ENCODE assay signal across 20 cellular contexts in the genomic region with DNA sequence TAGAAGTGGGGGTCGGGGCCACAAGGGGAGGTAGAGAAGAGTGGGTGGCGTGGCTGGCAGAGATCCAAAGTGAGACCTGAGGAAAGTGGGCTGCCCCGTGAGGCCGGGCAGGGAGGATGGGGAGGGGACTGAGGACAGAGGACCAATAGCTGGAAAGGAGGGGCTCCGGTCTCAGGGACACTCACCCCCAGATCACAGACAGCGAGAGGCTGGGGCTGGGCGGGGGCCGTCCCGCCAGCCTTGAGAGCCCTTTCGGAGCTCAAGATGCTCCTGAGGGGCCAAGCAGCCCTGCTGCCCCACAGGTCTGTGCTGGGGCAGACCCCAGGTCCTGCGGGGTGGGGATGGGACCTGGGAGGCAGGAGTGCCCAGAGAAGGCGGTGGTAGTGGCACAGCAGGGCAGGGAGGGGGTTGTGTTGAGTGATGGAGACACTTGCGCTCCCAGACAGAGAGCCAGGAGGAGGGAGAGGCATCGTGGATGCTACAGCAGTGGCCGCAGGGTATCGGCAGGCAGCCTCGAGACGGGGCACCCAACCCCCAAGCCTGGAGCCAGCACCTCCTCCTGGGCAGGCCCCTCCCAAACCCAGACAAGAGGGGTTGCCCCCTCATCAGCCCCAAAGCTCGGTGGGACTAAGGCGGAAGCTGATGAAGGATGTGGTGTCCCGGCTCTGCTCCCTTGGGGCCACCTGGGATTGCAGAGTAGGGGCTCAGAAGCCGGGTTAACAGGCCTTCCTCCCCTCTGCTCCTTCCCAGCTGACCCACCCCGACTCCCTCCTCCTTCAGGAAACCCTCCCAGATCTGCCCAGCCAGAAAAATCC. TPM values are rescaled to one million over a fixed set of nuclear protein-coding genes. Genes with fewer than 3 reads are reported as not detected.
DNase-seq lines count a peak whose midpoint lies in the region; ATAC-seq, FAIRE-seq and TF ChIP-seq lines count a peak whose summit lies in the region.
"Had no signal": no experiment of that assay in that cellular context is flagged by ENCODE, and none has a peak within 500 bp of the region (broad histone marks: within the 10 kb centered on the region; RNA-seq: fewer than 3 reads in every experiment).

No MANE protein-coding gene starts in this region.

- DNase-seq in activated CD4-positive, alpha-beta memory T cell treated with anti-CD3 and anti-CD28 coated beads for 36 hours, result no peak
- no peak for DNase-seq in activated CD4-positive, alpha-beta memory T cell treated with anti-CD3 and anti-CD28 coated beads, Interleukin-2, amount 10 ng/mL, durations not matched to agents 7 days and 5 days
- DNase-seq in RWPE2 (ENCODE audit: low spot score) (peak; percentile 44), kidney (peak; percentile 55), stomach (peak; percentile 22), SIG-M5 (lab: John Stamatoyannopoulos, UW) (no peak), SHP77 (lab: John Stamatoyannopoulos, UW) (no peak)
- DNase-seq: activated CD4-positive, CD25-positive, alpha-beta regulatory T cell treated with anti-CD3 and anti-CD28 coated beads, Interleukin-2, amount 50 U/mL, for 72 hours; activated gamma-delta T cell treated with Interleukin-2 at 50 U/mL for 16 hours; DMS 273 treated with DMSO at 0.1 percent for 48 hours; foreskin keratinocyte; natural killer cell; NCI-H1694 treated with DMSO at 0.1 percent for 48 hours; NCI-H345; stimulated activated naive CD4-positive, alpha-beta T cell treated with Interleukin-2 at 50 U/mL for 16 hours; trophoblast cell had no signal

- H3K4me3 ChIP-seq in RWPE2 (ENCODE audit: severe bottlenecking) (no peak overlapping the region), kidney (ENCODE audit: low read length in 2 of 2) (no peak overlapping the region), stomach (no peak overlapping the region)

- TF ChIP-seq POLR2A in stomach (IDR thresholded peaks at IDR 0.05), result no peak

- H3K9me3 Mint-ChIP-seq in activated CD4-positive, alpha-beta memory T cell treated with anti-CD3 and anti-CD28 coated beads for 36 hours, result no peaks in the 10 kb centered on the region
- H3K9me3 Mint-ChIP-seq in activated CD4-positive, alpha-beta memory T cell treated with anti-CD3 and anti-CD28 coated beads, Interleukin-2, amount 10 ng/mL, durations not matched to agents 7 days and 5 days, result no peaks in the 10 kb centered on the region
- H3K9me3 Mint-ChIP-seq: natural killer cell had no signal

- no peak for FAIRE-seq in kidney (lab: Jason Lieb, UNC)
- FAIRE-seq: colon had no signal

- intact Hi-C loops in activated CD4-positive, alpha-beta memory T cell treated with anti-CD3 and anti-CD28 coated beads for 36 hours (cut with micrococcal nuclease), result no loop called here
- intact Hi-C loops in kidney (cut with DNase I) (no loop called here), stomach (cut with DNase I; ENCODE audit: low total_unique reads) (no loop called here)

- no peaks in the 10 kb centered on the region for H3K36me3 ChIP-seq in RWPE2 (ENCODE audit: low read depth)
- no peaks in the 10 kb centered on the region for H3K36me3 ChIP-seq in kidney (ENCODE audit: control insufficient read depth in 1 of 2, insufficient read depth in 2 of 2, low read length in 2 of 2)
- H3K36me3 ChIP-seq in stomach, result no peaks in the 10 kb centered on the region

- TF ChIP-seq EP300 in stomach (IDR thresholded peaks at IDR 0.05), result no peak

- no peaks in the 10 kb centered on the region for H3K27me3 Mint-ChIP-seq in activated CD4-positive, alpha-beta memory T cell treated with anti-CD3 and anti-CD28 coated beads for 36 hours
- H3K27me3 Mint-ChIP-seq in activated CD4-positive, alpha-beta memory T cell treated with anti-CD3 and anti-CD28 coated beads, Interleukin-2, amount 10 ng/mL, durations not matched to agents 7 days and 5 days, result no peaks in the 10 kb centered on the region

- TF ChIP-seq CTCF in RWPE2 (IDR thresholded peaks at IDR 0.05; ENCODE audit: poor library complexity, severe bottlenecking) (no peak), kidney (IDR thresholded peaks at IDR 0.05; ENCODE audit: borderline replicate concordance, extremely low read depth, insufficient read depth) (no peak), stomach (IDR thresholded peaks at IDR 0.05) (no peak)

- ATAC-seq in RWPE2 (ENCODE audit: low read depth) (no peak), HG03025 (IDR thresholded peaks at IDR 0.05; ENCODE audit: low FRiP score, unreplicated experiment) (no peak)
- ATAC-seq: foreskin keratinocyte, natural killer cell had no signal

- 75 to 84% (median 80%) methylated on average over 20 to 23 of the region's 23 CpGs for WGBS in stomach, 5 donors

- peaks cover 5% of the 10 kb centered on the region for H3K4me1 Mint-ChIP-seq in activated CD4-positive, alpha-beta memory T cell treated with anti-CD3 and anti-CD28 coated beads for 36 hours (ENCODE audit: low read depth)
- H3K4me1 Mint-ChIP-seq in activated CD4-positive, alpha-beta memory T cell treated with anti-CD3 and anti-CD28 coated beads, Interleukin-2, amount 10 ng/mL, durations not matched to agents 7 days and 5 days, result peaks cover 2% of the 10 kb centered on the region

- H3K4me1 ChIP-seq in RWPE2 (ENCODE audit: insufficient read depth, poor library complexity, severe bottlenecking) (no peaks in the 10 kb centered on the region), kidney (ENCODE audit: control insufficient read depth in 1 of 2, insufficient read depth in 1 of 2, low read depth in 1 of 2, low read length in 2 of 2) (peaks cover 0 to 14% of the 10 kb centered on the region in 2 donors), stomach (peaks cover 15 to 22% (median 20%) of the 10 kb centered on the region in 4 donors)
- H3K4me1 ChIP-seq: foreskin keratinocyte had no signal

- H3K36me3 Mint-ChIP-seq in activated CD4-positive, alpha-beta memory T cell treated with anti-CD3 and anti-CD28 coated beads for 36 hours, result no peaks in the 10 kb centered on the region
- H3K36me3 Mint-ChIP-seq in activated CD4-positive, alpha-beta memory T cell treated with anti-CD3 and anti-CD28 coated beads, Interleukin-2, amount 10 ng/mL, durations not matched to agents 7 days and 5 days (ENCODE audit: low read depth), result no peaks in the 10 kb centered on the region
- H3K36me3 Mint-ChIP-seq: natural killer cell had no signal

- peak overlapping the region; percentile 42 for H3K27ac Mint-ChIP-seq in activated CD4-positive, alpha-beta memory T cell treated with anti-CD3 and anti-CD28 coated beads for 36 hours
- no peak overlapping the region for H3K27ac Mint-ChIP-seq in activated CD4-positive, alpha-beta memory T cell treated with anti-CD3 and anti-CD28 coated beads, Interleukin-2, amount 10 ng/mL, durations not matched to agents 7 days and 5 days
- H3K27ac Mint-ChIP-seq: natural killer cell had no signal

- H3K9ac ChIP-seq in kidney (ENCODE audit: low read length in 2 of 2), result no peak overlapping the region

- CTCF ChIA-PET in activated CD4-positive, alpha-beta memory T cell treated with anti-CD3 and anti-CD28 coated beads for 36 hours (lab: Charles Lee), result interaction anchor here (1.0 kb wide), 1 partner anchor 8 kb away, joined by 5 read pairs; no protein-coding TSS in a partner anchor
- CTCF ChIA-PET in activated CD4-positive, alpha-beta memory T cell treated with anti-CD3 and anti-CD28 coated beads, Interleukin-2, amount 10 ng/mL, durations not matched to agents 7 days and 5 days (lab: Charles Lee), result no interaction called here

- no peaks in the 10 kb centered on the region for H3K27me3 ChIP-seq in RWPE2 (ENCODE audit: insufficient read depth, poor library complexity, severe bottlenecking)
- peaks cover 0 to 4% (median 0%) of the 10 kb centered on the region in 3 donors for H3K27me3 ChIP-seq in stomach

- H3K9me3 ChIP-seq in RWPE2 (ENCODE audit: severe bottlenecking) (no peaks in the 10 kb centered on the region), kidney (ENCODE audit: control insufficient read depth in 1 of 2, low read length in 2 of 2) (no peaks in the 10 kb centered on the region), stomach (no peaks in the 10 kb centered on the region)

- H3K4me3 Mint-ChIP-seq in activated CD4-positive, alpha-beta memory T cell treated with anti-CD3 and anti-CD28 coated beads for 36 hours, result no peak overlapping the region
- no peak overlapping the region for H3K4me3 Mint-ChIP-seq in activated CD4-positive, alpha-beta memory T cell treated with anti-CD3 and anti-CD28 coated beads, Interleukin-2, amount 10 ng/mL, durations not matched to agents 7 days and 5 days
- H3K4me3 Mint-ChIP-seq: natural killer cell had no signal

- H3K27ac ChIP-seq in RWPE2 (ENCODE audit: poor library complexity, severe bottlenecking) (no peak overlapping the region), kidney (ENCODE audit: low read depth in 2 of 2, low read length in 2 of 2) (no peak overlapping the region), stomach (no peak overlapping the region)
- H3K27ac ChIP-seq: 22Rv1, foreskin keratinocyte had no signal

- POLR2A ChIA-PET in activated CD4-positive, alpha-beta memory T cell treated with anti-CD3 and anti-CD28 coated beads for 36 hours (lab: Charles Lee), result interaction anchor here (0.5 kb wide), 1 partner anchor 34 kb away, joined by 3 read pairs; no protein-coding TSS in a partner anchor
- POLR2A ChIA-PET in activated CD4-positive, alpha-beta memory T cell treated with anti-CD3 and anti-CD28 coated beads, Interleukin-2, amount 10 ng/mL, durations not matched to agents 7 days and 5 days (lab: Charles Lee), result no interaction called here

RNA-seq across cellular contexts. Expression of a gene that starts 3.3 kb away (rescaled TPM):
- 1 to 10 TPM; 6.5 to 6.6 TPM for total RNA-seq in activated CD4-positive, alpha-beta memory T cell treated with anti-CD3 and anti-CD28 coated beads for 36 hours
- total RNA-seq in activated CD4-positive, alpha-beta memory T cell treated with anti-CD3 and anti-CD28 coated beads, Interleukin-2, amount 10 ng/mL, durations not matched to agents 7 days and 5 days, result under 1 TPM; 0.50 to 0.88 TPM
- total RNA-seq in kidney, result 4.6 TPM
- 12.0 TPM for polyA plus RNA-seq in kidney (ENCODE audit: insufficient read depth, low read depth, low replicate concordance)
- 10 to 100 TPM in 1 of 5 donors, 1 to 10 TPM in 3, not detected in 1; 2.3 to 15.2 (median 3.9) TPM for total RNA-seq in stomach
- polyA plus RNA-seq in stomach, result 1 to 10 TPM in 1 of 3 donors, under 1 TPM in 2; 0.76 to 2.6 (median 0.93) TPM
- total RNA-seq: foreskin keratinocyte, MCF 10A had no signal

Comparison
In these comparisons a context has a peak if more than half of its experiments do, and no peak if none do; other contexts are left out.
1. DNase-seq: peak in RWPE2 (single experiment), kidney (single experiment) and stomach (single experiment); none in activated CD4-positive, alpha-beta memory T cell treated with anti-CD3 and anti-CD28 coated beads for 36 hours (single experiment), activated CD4-positive, alpha-beta memory T cell treated with anti-CD3 and anti-CD28 coated beads, Interleukin-2, amount 10 ng/mL, durations not matched to agents 7 days and 5 days (single experiment), SIG-M5 (single experiment) and SHP77 (0 of 2).